9 cellular contexts compared by ENCODE assay signal in the genomic region with DNA sequence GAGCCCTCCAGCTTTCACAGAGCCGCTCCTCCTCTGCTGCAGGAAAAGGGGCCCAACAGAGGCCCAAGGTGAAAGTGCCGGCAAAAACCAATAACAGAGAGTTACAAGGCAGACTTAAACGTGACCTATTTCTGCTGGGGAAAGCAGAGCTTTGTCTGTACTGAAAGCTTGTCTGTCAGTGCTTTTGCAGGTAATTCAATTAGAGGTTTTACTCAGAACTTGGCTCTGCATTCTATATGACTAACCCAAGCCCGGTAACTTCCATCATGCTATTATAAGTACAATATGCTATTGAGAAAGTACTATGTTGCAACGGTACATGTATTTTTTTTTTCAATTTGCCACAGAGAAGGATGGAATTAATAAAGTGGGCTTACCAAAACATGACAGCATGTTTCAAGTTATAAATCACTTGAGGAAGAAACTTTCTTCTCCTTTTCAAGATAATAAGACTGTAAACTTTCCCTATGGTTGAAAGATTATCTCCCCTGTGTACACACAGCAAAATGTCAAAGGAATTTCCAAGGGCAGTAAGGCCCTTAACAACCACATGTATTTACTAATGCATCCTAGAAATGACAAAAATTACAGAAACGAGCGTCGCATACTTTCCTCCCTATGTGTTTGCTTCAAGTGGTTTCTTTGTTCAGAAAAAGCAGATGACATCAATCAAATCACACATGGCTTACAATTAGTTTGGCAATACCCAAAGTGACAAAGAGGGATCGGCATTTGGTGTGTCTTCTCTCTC.
DNase-seq lines count a peak whose midpoint lies in the region; ATAC-seq and TF ChIP-seq lines count a peak whose summit lies in the region.
"Had no signal": no experiment of that assay in that cellular context is flagged by ENCODE, and none has a peak within 500 bp of the region (broad histone marks: within the 10 kb centered on the region; RNA-seq: fewer than 3 reads in every experiment).

No MANE protein-coding gene starts in this region.

- H3K4me2 ChIP-seq in DOHH2 (ENCODE audit: low read length) = peak overlapping the region; percentile 82

- peak overlapping the region; percentile 43 for H3K27ac ChIP-seq in DOHH2 (ENCODE audit: low read depth, low read length)
- H3K27ac ChIP-seq in lower lobe of right lung = peak overlapping the region; percentile 18

- POLR2A ChIA-PET in activated CD8-positive, alpha-beta T cell treated with anti-CD3 and anti-CD28 coated beads, Interleukin-2, amount 10 ng/mL, durations not matched to agents 7 days and 5 days (lab: Charles Lee) = no interaction called here

- H3K27me3 Mint-ChIP-seq in activated CD8-positive, alpha-beta T cell treated with anti-CD3 and anti-CD28 coated beads, Interleukin-2, amount 10 ng/mL, durations not matched to agents 7 days and 5 days (ENCODE audit: low read depth) = peaks cover 7% of the 10 kb centered on the region
- H3K27me3 Mint-ChIP-seq: activated B cell treated with CpG ODN at 0.5 μM for 24 hours had no signal

- no peak overlapping the region for H3K27ac Mint-ChIP-seq in activated CD8-positive, alpha-beta T cell treated with anti-CD3 and anti-CD28 coated beads, Interleukin-2, amount 10 ng/mL, durations not matched to agents 7 days and 5 days
- H3K27ac Mint-ChIP-seq: activated B cell treated with CpG ODN at 0.5 μM for 24 hours had no signal

- no peaks in the 10 kb centered on the region for H3K36me3 Mint-ChIP-seq in activated CD8-positive, alpha-beta T cell treated with anti-CD3 and anti-CD28 coated beads, Interleukin-2, amount 10 ng/mL, durations not matched to agents 7 days and 5 days (ENCODE audit: low read depth)

- TF ChIP-seq CTCF in DOHH2 (IDR thresholded peaks at IDR 0.05; ENCODE audit: low read depth, low read length, poor library complexity, severe bottlenecking) (no peak), lower lobe of right lung (IDR thresholded peaks at IDR 0.05) (no peak)

- H3K36me3 ChIP-seq in DOHH2 (ENCODE audit: control insufficient read depth, low read length) (no peaks in the 10 kb centered on the region), lower lobe of right lung (no peaks in the 10 kb centered on the region)

- no peaks in the 10 kb centered on the region for H3K9me3 ChIP-seq in DOHH2 (ENCODE audit: control insufficient read depth, insufficient read depth, low read length)
- no peaks in the 10 kb centered on the region for H3K9me3 ChIP-seq in lower lobe of right lung

- H3K4me3 ChIP-seq in DOHH2 (ENCODE audit: low read length) (peak overlapping the region; percentile 57), lower lobe of right lung (no peak overlapping the region)

- H3K4me1 Mint-ChIP-seq in activated CD8-positive, alpha-beta T cell treated with anti-CD3 and anti-CD28 coated beads, Interleukin-2, amount 10 ng/mL, durations not matched to agents 7 days and 5 days (ENCODE audit: low read depth) = peaks cover 26% of the 10 kb centered on the region

- H3K4me1 ChIP-seq in DOHH2 (ENCODE audit: control insufficient read depth, low read length) (peaks cover 33% of the 10 kb centered on the region), lower lobe of right lung (peaks cover 25% of the 10 kb centered on the region)

- intact Hi-C loops in lower lobe of right lung (cut with DNase I) = no loop called here

- DNase-seq in HS-5 (ENCODE audit: low read depth) = peak; percentile 92
- DNase-seq in activated CD8-positive, alpha-beta T cell treated with anti-CD3 and anti-CD28 coated beads, Interleukin-2, amount 10 ng/mL, durations not matched to agents 7 days and 5 days = no peak
- DNase-seq in lower lobe of right lung = no peak
- no peak for DNase-seq in ACHN
- no peak for DNase-seq in effector CD4-positive, alpha-beta T cell
- no peak for DNase-seq in NCI-H1092 treated with DMSO at 0.1 percent for 48 hours (lab: John Stamatoyannopoulos, UW)
- DNase-seq: activated B cell treated with CpG ODN at 0.5 μM for 24 hours had no signal

- no peak overlapping the region for H3K4me3 Mint-ChIP-seq in activated CD8-positive, alpha-beta T cell treated with anti-CD3 and anti-CD28 coated beads, Interleukin-2, amount 10 ng/mL, durations not matched to agents 7 days and 5 days

- 0 out of 2 replicates have a peak, but pooled peaks cover 4% of the 10 kb centered on the region for H3F3A ChIP-seq in DOHH2 (ENCODE audit: control insufficient read depth, insufficient read depth)

- H3K9me2 ChIP-seq in DOHH2 (replicated peaks; ENCODE audit: control insufficient read depth, low read length) = no peaks in the 10 kb centered on the region

- in situ Hi-C loops in ACHN (cut with HindIII; ENCODE audit: low pct_ligation_motif_present, low pct_unique_long_range_greater_than_20kb, low sequenced_read_pairs) = no loop called here

- ATAC-seq in GM21447 (IDR thresholded peaks at IDR 0.05; ENCODE audit: unreplicated experiment) (peak; percentile 33), lower lobe of right lung (peak; percentile 66)
- peak; percentile 51 for ATAC-seq in activated CD8-positive, alpha-beta T cell treated with anti-CD3 and anti-CD28 coated beads, Interleukin-2, amount 10 ng/mL, durations not matched to agents 7 days and 5 days

- H3K79me2 ChIP-seq in DOHH2 (ENCODE audit: control insufficient read depth, low read length) = no peaks in the 10 kb centered on the region

- no peaks in the 10 kb centered on the region for H4K20me1 ChIP-seq in DOHH2 (ENCODE audit: control insufficient read depth, insufficient read depth, low read depth, low read length)

- CTCF ChIA-PET in activated CD8-positive, alpha-beta T cell treated with anti-CD3 and anti-CD28 coated beads, Interleukin-2, amount 10 ng/mL, durations not matched to agents 7 days and 5 days (lab: Charles Lee) = interaction anchor here (1.5 kb wide), 2 partner anchors 16 to 184 kb away, joined by 3 to 9 read pairs; no protein-coding TSS in a partner anchor

- no peaks in the 10 kb centered on the region for H3K9me3 Mint-ChIP-seq in activated CD8-positive, alpha-beta T cell treated with anti-CD3 and anti-CD28 coated beads, Interleukin-2, amount 10 ng/mL, durations not matched to agents 7 days and 5 days (ENCODE audit: insufficient read depth)
- H3K9me3 Mint-ChIP-seq: activated B cell treated with CpG ODN at 0.5 μM for 24 hours had no signal

- H3K27me3 ChIP-seq in DOHH2 (ENCODE audit: control insufficient read depth, low read length) (peaks cover 20% of the 10 kb centered on the region), lower lobe of right lung (ENCODE audit: low read depth) (no peaks in the 10 kb centered on the region)
